ENCODE assay signal across 1 cellular context in genomic region chr1:28552482-28553228, GRCh38.
TF ChIP-seq lines count a peak whose summit lies in the region.

TSS of gene TRNAU1AP (plus strand) at chr1:28553085. CDS start at chr1:28553111, 26 bp downstream.

TF ChIP-seq in HEK293, 187 proteins besides CTCF, POLR2A, EP300 and RAD21 (continued from another document and continues in another):
- TF ChIP-seq ZNF302 (tag by site-specific recombination; IDR thresholded peaks at IDR 0.05; ENCODE audit: low read depth) (no peak), ZBTB26 (tag by site-specific recombination; optimal IDR thresholded peaks at IDR 0.05) (peak; percentile 88), ZNF624 (tag by site-specific recombination; IDR thresholded peaks at IDR 0.05) (0 out of 2 replicates have a peak, but pooled peaks have one; percentile 42), ZNF629 (tag by site-specific recombination; IDR thresholded peaks at IDR 0.05) (peak; percentile 63), PATZ1 (tag by site-specific recombination; IDR thresholded peaks at IDR 0.05) (peak; percentile 99), ZBTB21 (tag by site-specific recombination; IDR thresholded peaks at IDR 0.05) (no peak), BCL11B (tag by site-specific recombination; IDR thresholded peaks at IDR 0.05; ENCODE audit: low read depth) (no peak), GFI1B (tag by site-specific recombination; IDR thresholded peaks at IDR 0.05) (no peak), SP2 (tag by site-specific recombination; IDR thresholded peaks at IDR 0.05) (peak; percentile 71), GLIS1 (tag by site-specific recombination; IDR thresholded peaks at IDR 0.05) (peak; percentile 60), SCRT1 (tag by site-specific recombination; IDR thresholded peaks at IDR 0.05; ENCODE audit: borderline replicate concordance) (0 out of 2 replicates have a peak, but pooled peaks have one; percentile 39), KLF16 (tag by site-specific recombination; IDR thresholded peaks at IDR 0.05) (peak; percentile 88), ZBTB44 (tag by site-specific recombination; IDR thresholded peaks at IDR 0.05) (peak; percentile 70; the same call in 1 of the 2 replicates), ZEB2 (tag by site-specific recombination; IDR thresholded peaks at IDR 0.05) (peak; percentile 75), HIC1 (tag by site-specific recombination; IDR thresholded peaks at IDR 0.05) (peak; percentile 96), ZNF341 (tag by site-specific recombination; IDR thresholded peaks at IDR 0.05; ENCODE audit: low read depth) (0 out of 2 replicates have a peak, but pooled peaks have one; percentile 16), ZNF133 (tag by site-specific recombination; IDR thresholded peaks at IDR 0.05) (no peak), ZNF280D (tag by site-specific recombination; IDR thresholded peaks at IDR 0.05) (no peak), ZNF600 (tag by site-specific recombination; IDR thresholded peaks at IDR 0.05) (peak; percentile 56; the same call in 1 of the 2 replicates), PRDM10 (tag by site-specific recombination; IDR thresholded peaks at IDR 0.05) (peak; percentile 61), ZNF394 (tag by site-specific recombination; IDR thresholded peaks at IDR 0.05; ENCODE audit: borderline replicate concordance) (peak; percentile 63; the same call in 1 of the 2 replicates), ZNF184 (tag by site-specific recombination; IDR thresholded peaks at IDR 0.05) (peak; percentile 86), YY1 (tag by site-specific recombination; IDR thresholded peaks at IDR 0.05) (peak; percentile 87), ZXDB (tag by site-specific recombination; IDR thresholded peaks at IDR 0.05) (peak; percentile 84), ZNF248 (tag by site-specific recombination; IDR thresholded peaks at IDR 0.05) (no peak), ZNF324 (tag by site-specific recombination; IDR thresholded peaks at IDR 0.05) (peak; percentile 76; the same call in 1 of the 2 replicates), ZSCAN30 (tag by site-specific recombination; IDR thresholded peaks at IDR 0.05) (peak; percentile 76), ZNF76 (tag by site-specific recombination; IDR thresholded peaks at IDR 0.05; ENCODE audit: borderline replicate concordance, low read depth) (peak; percentile 70; the same call in 1 of the 2 replicates), ZNF239 (tag by site-specific recombination; IDR thresholded peaks at IDR 0.05) (no peak), ZNF266 (tag by site-specific recombination; IDR thresholded peaks at IDR 0.05; ENCODE audit: low read depth) (no peak), ZNF792 (tag by site-specific recombination; IDR thresholded peaks at IDR 0.05) (no peak; the same call in 1 of the 2 replicates), ZNF10 (tag by site-specific recombination; IDR thresholded peaks at IDR 0.05) (0 out of 2 replicates have a peak, but pooled peaks have one; percentile 30), ZNF530 (tag by site-specific recombination; IDR thresholded peaks at IDR 0.05; ENCODE audit: low read depth) (no peak), ZNF24 (tag by site-specific recombination; IDR thresholded peaks at IDR 0.05) (peak; percentile 61; the same call in 1 of the 2 replicates), ZNF660 (tag by site-specific recombination; IDR thresholded peaks at IDR 0.05) (peak; percentile 90), SALL2 (tag by site-specific recombination; IDR thresholded peaks at IDR 0.05; ENCODE audit: borderline replicate concordance) (no peak), ZNF19 (tag by site-specific recombination; IDR thresholded peaks at IDR 0.05; ENCODE audit: low read depth) (no peak), ZNF830 (tag by site-specific recombination; IDR thresholded peaks at IDR 0.05; ENCODE audit: low read depth) (no peak), ZNF571 (tag by site-specific recombination; IDR thresholded peaks at IDR 0.05) (no peak), ZNF707 (tag by site-specific recombination; IDR thresholded peaks at IDR 0.05) (no peak), ZNF335 (tag by site-specific recombination; conservative IDR thresholded peaks at IDR 0.05) (peak; percentile 76; the same call in 1 of the 2 replicates), SP7 (tag by site-specific recombination; IDR thresholded peaks at IDR 0.05) (peak; percentile 83)
- TF ChIP-seq, protein P1, sequence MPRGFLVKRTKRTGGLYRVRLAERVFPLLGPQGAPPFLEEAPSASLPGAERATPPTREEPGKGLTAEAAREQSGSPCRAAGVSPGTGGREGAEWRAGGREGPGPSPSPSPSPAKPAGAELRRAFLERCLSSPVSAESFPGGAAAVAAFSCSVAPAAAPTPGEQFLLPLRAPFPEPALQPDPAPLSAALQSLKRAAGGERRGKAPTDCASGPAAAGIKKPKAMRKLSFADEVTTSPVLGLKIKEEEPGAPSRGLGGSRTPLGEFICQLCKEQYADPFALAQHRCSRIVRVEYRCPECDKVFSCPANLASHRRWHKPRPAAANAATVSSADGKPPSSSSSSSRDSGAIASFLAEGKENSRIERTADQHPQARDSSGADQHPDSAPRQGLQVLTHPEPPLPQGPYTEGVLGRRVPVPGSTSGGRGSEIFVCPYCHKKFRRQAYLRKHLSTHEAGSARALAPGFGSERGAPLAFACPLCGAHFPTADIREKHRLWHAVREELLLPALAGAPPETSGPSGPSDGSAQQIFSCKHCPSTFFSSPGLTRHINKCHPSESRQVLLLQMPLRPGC (tag by site-specific recombination; IDR thresholded peaks at IDR 0.05), result peak; percentile 62
- TF ChIP-seq, protein P2, sequence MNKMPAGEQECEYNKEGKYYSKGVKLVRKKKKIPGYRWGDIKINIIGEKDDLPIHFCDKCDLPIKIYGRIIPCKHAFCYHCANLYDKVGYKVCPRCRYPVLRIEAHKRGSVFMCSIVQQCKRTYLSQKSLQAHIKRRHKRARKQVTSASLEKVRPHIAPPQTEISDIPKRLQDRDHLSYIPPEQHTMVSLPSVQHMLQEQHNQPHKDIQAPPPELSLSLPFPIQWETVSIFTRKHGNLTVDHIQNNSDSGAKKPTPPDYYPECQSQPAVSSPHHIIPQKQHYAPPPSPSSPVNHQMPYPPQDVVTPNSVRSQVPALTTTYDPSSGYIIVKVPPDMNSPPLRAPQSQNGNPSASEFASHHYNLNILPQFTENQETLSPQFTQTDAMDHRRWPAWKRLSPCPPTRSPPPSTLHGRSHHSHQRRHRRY (tag by site-specific recombination; IDR thresholded peaks at IDR 0.05), result no peak
- TF ChIP-seq, protein P3, sequence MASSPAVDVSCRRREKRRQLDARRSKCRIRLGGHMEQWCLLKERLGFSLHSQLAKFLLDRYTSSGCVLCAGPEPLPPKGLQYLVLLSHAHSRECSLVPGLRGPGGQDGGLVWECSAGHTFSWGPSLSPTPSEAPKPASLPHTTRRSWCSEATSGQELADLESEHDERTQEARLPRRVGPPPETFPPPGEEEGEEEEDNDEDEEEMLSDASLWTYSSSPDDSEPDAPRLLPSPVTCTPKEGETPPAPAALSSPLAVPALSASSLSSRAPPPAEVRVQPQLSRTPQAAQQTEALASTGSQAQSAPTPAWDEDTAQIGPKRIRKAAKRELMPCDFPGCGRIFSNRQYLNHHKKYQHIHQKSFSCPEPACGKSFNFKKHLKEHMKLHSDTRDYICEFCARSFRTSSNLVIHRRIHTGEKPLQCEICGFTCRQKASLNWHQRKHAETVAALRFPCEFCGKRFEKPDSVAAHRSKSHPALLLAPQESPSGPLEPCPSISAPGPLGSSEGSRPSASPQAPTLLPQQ (tag by site-specific recombination; IDR thresholded peaks at IDR 0.05), result no peak
